Comparison of ENCODE assay signal across 13 cellular contexts in genomic region chr1:101027194-101027772, GRCh38. TPM values are rescaled to one million over a fixed set of nuclear protein-coding genes. Genes with fewer than 3 reads are reported as not detected.
DNase-seq lines count a peak whose midpoint lies in the region; ATAC-seq and TF ChIP-seq lines count a peak whose summit lies in the region.
"Had no signal": no experiment of that assay in that cellular context is flagged by ENCODE, and none has a peak within 500 bp of the region (broad histone marks: within the 10 kb centered on the region; RNA-seq: fewer than 3 reads in every experiment).

No MANE protein-coding gene starts in this region.

- TF ChIP-seq RAD21 in SK-N-SH (IDR thresholded peaks at IDR 0.05; ENCODE audit: low read length) = no peak

- no peak for DNase-seq in CD4-positive, alpha-beta T cell
- no peak for DNase-seq in activated CD8-positive, alpha-beta T cell treated with anti-CD3 and anti-CD28 coated beads for 36 hours
- DNase-seq in mesothelial cell of epicardium (ENCODE audit: low spot score in 2 of 2, unreplicated experiment in 2 of 2) = no peak
- no peak for DNase-seq in NCI-H1105 treated with DMSO at 0.1 percent for 48 hours (lab: John Stamatoyannopoulos, UW)
- no peak for DNase-seq in DMS153 (lab: John Stamatoyannopoulos, UW)
- DNase-seq in C1 segment of cervical spinal cord (lab: John Stamatoyannopoulos, UW) = no peak
- no peak for DNase-seq in SK-N-SH
- DNase-seq: activated CD4-positive, CD25-positive, alpha-beta regulatory T cell; gastrocnemius medialis; left lung; ovary; SHP77 had no signal

- CTCF ChIA-PET in CD4-positive, alpha-beta T cell (lab: Charles Lee) = interaction anchor here (1.4 to 1.7 kb wide), 2 partner anchors 261 kb away, joined by 3 to 4 read pairs; no protein-coding TSS in a partner anchor
- CTCF ChIA-PET in activated CD8-positive, alpha-beta T cell treated with anti-CD3 and anti-CD28 coated beads for 36 hours (lab: Charles Lee) = interaction anchor here (0.9 to 3.1 kb wide), 5 partner anchors 14 to 261 kb away, joined by 3 to 9 read pairs (median 3); no protein-coding TSS in a partner anchor
- CTCF ChIA-PET in SK-N-SH (lab: Yijun Ruan, JAX) = no interaction called here

- ATAC-seq in CD4-positive, alpha-beta T cell (ENCODE audit: poor library complexity) = no peak
- peak; percentile 24 for ATAC-seq in GM19395 (IDR thresholded peaks at IDR 0.05; ENCODE audit: unreplicated experiment)
- ATAC-seq in activated CD8-positive, alpha-beta T cell treated with anti-CD3 and anti-CD28 coated beads for 36 hours = no peak
- ATAC-seq: gastrocnemius medialis, left lung had no signal

- H3K4me3 ChIP-seq in SK-N-SH (ENCODE audit: low read depth in 2 of 2, low read length in 1 of 2) = no peak overlapping the region
- H3K4me3 ChIP-seq: ovary had no signal

- peaks cover 4 to 6% of the 10 kb centered on the region in 2 experiments; a peak in 2 of 4 replicates for H3K4me1 ChIP-seq in SK-N-SH (ENCODE audit: control insufficient read depth in 1 of 2, insufficient read depth in 2 of 2, low read depth in 1 of 2, low read length in 1 of 2)

- H3K4me3 Mint-ChIP-seq in CD4-positive, alpha-beta T cell = peak overlapping the region; percentile 50
- H3K4me3 Mint-ChIP-seq in activated CD8-positive, alpha-beta T cell treated with anti-CD3 and anti-CD28 coated beads for 36 hours = peak overlapping the region; percentile 99
- peak overlapping the region; percentile 2 for H3K4me3 Mint-ChIP-seq in mesothelial cell of epicardium

- POLR2A ChIA-PET in CD4-positive, alpha-beta T cell (lab: Charles Lee) = interaction anchor here (0.8 to 2.5 kb wide), 3 partner anchors 14 to 209 kb away, joined by 3 to 8 read pairs (median 3); no protein-coding TSS in a partner anchor
- POLR2A ChIA-PET in activated CD8-positive, alpha-beta T cell treated with anti-CD3 and anti-CD28 coated beads for 36 hours (lab: Charles Lee) = interaction anchor here (0.8 to 1.3 kb wide), 3 partner anchors 25 to 259 kb away, joined by 3 to 4 read pairs (median 3); no protein-coding TSS in a partner anchor
- POLR2A ChIA-PET in SK-N-SH (lab: Yijun Ruan, JAX) = no interaction called here

- H3K4me2 ChIP-seq in SK-N-SH = no peak overlapping the region

- no peaks in the 10 kb centered on the region for H4K20me1 ChIP-seq in SK-N-SH (ENCODE audit: insufficient read depth)

- 96% methylated on average over 6 of the region's 6 CpGs for WGBS in SK-N-SH (ENCODE audit: low lambda C conversion rate)

- H3K9me3 ChIP-seq in CD4-positive, alpha-beta T cell (ENCODE audit: control insufficient read depth, low read length) = no peaks in the 10 kb centered on the region
- H3K9me3 ChIP-seq in SK-N-SH = no peaks in the 10 kb centered on the region
- H3K9me3 ChIP-seq: gastrocnemius medialis, left lung, ovary had no signal

- H3K27ac Mint-ChIP-seq in CD4-positive, alpha-beta T cell = peak overlapping the region; percentile 18
- H3K27ac Mint-ChIP-seq in activated CD8-positive, alpha-beta T cell treated with anti-CD3 and anti-CD28 coated beads for 36 hours = peak overlapping the region; percentile 58
- peak overlapping the region; percentile 1 for H3K27ac Mint-ChIP-seq in mesothelial cell of epicardium

- TF ChIP-seq CTCF in CD4-positive, alpha-beta T cell (IDR thresholded peaks at IDR 0.05) = no peak
- TF ChIP-seq CTCF in activated CD8-positive, alpha-beta T cell treated with anti-CD3 and anti-CD28 coated beads for 36 hours (IDR thresholded peaks at IDR 0.05) = no peak
- TF ChIP-seq CTCF in mesothelial cell of epicardium (IDR thresholded peaks at IDR 0.05; ENCODE audit: unreplicated experiment) (no peak), SK-N-SH (IDR thresholded peaks at IDR 0.05) (no peak)

- H3K36me3 ChIP-seq in SK-N-SH (replicated peaks in 1 of 2; ENCODE audit: control insufficient read depth in 1 of 2, insufficient read depth in 2 of 2, low read length in 1 of 2) = peaks cover 0 to 10% of the 10 kb centered on the region in 2 experiments
- H3K36me3 ChIP-seq: gastrocnemius medialis, left lung, ovary had no signal

- TF ChIP-seq EP300 in SK-N-SH (IDR thresholded peaks at IDR 0.05; ENCODE audit: borderline replicate concordance in 1 of 2, low read depth in 1 of 2, low read length in 1 of 2) = no peak

- no peaks in the 10 kb centered on the region for H3K9me3 Mint-ChIP-seq in CD4-positive, alpha-beta T cell
- peaks cover 3% of the 10 kb centered on the region for H3K9me3 Mint-ChIP-seq in activated CD8-positive, alpha-beta T cell treated with anti-CD3 and anti-CD28 coated beads for 36 hours
- H3K9me3 Mint-ChIP-seq in mesothelial cell of epicardium = no peaks in the 10 kb centered on the region

- H3K9ac ChIP-seq in SK-N-SH = no peak overlapping the region

- H2AFZ ChIP-seq in SK-N-SH (ENCODE audit: low read depth) = no peak overlapping the region

- intact Hi-C loops in CD4-positive, alpha-beta T cell (cut with DNase I, micrococcal nuclease) = loop anchor here (2.0 to 5.0 kb wide), 7 partner anchors 50 to 260 kb away; partner anchors contain the start of gene S1PR1 (in 1 of the 2)
- intact Hi-C loops in activated CD8-positive, alpha-beta T cell treated with anti-CD3 and anti-CD28 coated beads for 36 hours (cut with micrococcal nuclease) = loop anchor here (5.0 to 10.0 kb wide), 4 partner anchors 45 to 215 kb away; no protein-coding TSS in a partner anchor

- no peaks in the 10 kb centered on the region for H3K27me3 Mint-ChIP-seq in CD4-positive, alpha-beta T cell
- H3K27me3 Mint-ChIP-seq in activated CD8-positive, alpha-beta T cell treated with anti-CD3 and anti-CD28 coated beads for 36 hours = no peaks in the 10 kb centered on the region
- H3K27me3 Mint-ChIP-seq in mesothelial cell of epicardium (ENCODE audit: low read depth) = no peaks in the 10 kb centered on the region

- no peak overlapping the region for H3K27ac ChIP-seq in CD4-positive, alpha-beta T cell (ENCODE audit: low read depth, low read length)
- H3K27ac ChIP-seq in SK-N-SH (ENCODE audit: low read depth in 2 of 2, low read length in 1 of 2) = no peak overlapping the region
- H3K27ac ChIP-seq: ovary had no signal

- no peaks in the 10 kb centered on the region for H3K9me2 ChIP-seq in SK-N-SH

- H3K36me3 Mint-ChIP-seq in CD4-positive, alpha-beta T cell (ENCODE audit: low read depth) = peaks cover 68% of the 10 kb centered on the region
- H3K36me3 Mint-ChIP-seq in activated CD8-positive, alpha-beta T cell treated with anti-CD3 and anti-CD28 coated beads for 36 hours (ENCODE audit: low read depth) = peaks cover 72% of the 10 kb centered on the region
- H3K36me3 Mint-ChIP-seq in mesothelial cell of epicardium = peaks cover 3% of the 10 kb centered on the region

- H3F3A ChIP-seq in SK-N-SH (replicated peaks; ENCODE audit: insufficient read depth) = no peaks in the 10 kb centered on the region

- no peaks in the 10 kb centered on the region for H3K27me3 ChIP-seq in CD4-positive, alpha-beta T cell (ENCODE audit: control insufficient read depth, insufficient read depth, low read length)
- no peaks in the 10 kb centered on the region for H3K27me3 ChIP-seq in SK-N-SH (ENCODE audit: insufficient read depth)
- H3K27me3 ChIP-seq: gastrocnemius medialis, left lung, ovary had no signal

- H3K79me2 ChIP-seq in SK-N-SH (ENCODE audit: insufficient read depth) = peaks cover 41% of the 10 kb centered on the region

- peaks cover 90% of the 10 kb centered on the region for H3K4me1 Mint-ChIP-seq in CD4-positive, alpha-beta T cell (ENCODE audit: low read depth)
- H3K4me1 Mint-ChIP-seq in activated CD8-positive, alpha-beta T cell treated with anti-CD3 and anti-CD28 coated beads for 36 hours (ENCODE audit: low read depth) = peaks cover 59% of the 10 kb centered on the region
- H3K4me1 Mint-ChIP-seq in mesothelial cell of epicardium = peaks cover 40% of the 10 kb centered on the region

TF ChIP-seq in SK-N-SH, 30 proteins besides CTCF, POLR2A, EP300 and RAD21:
- TF ChIP-seq MXI1 (IDR thresholded peaks at IDR 0.05; ENCODE audit: low read depth, low read length) = no peak
- TF ChIP-seq IRF3 (IDR thresholded peaks at IDR 0.05; ENCODE audit: low read depth, low read length) = no peak
- TF ChIP-seq TAF1 (IDR thresholded peaks at IDR 0.05; ENCODE audit: borderline replicate concordance, low read depth, low read length) = no peak
- TF ChIP-seq TCF12 (IDR thresholded peaks at IDR 0.05) = no peak
- TF ChIP-seq FOXM1 (IDR thresholded peaks at IDR 0.05; ENCODE audit: low read depth) = no peak

RNA-seq across cellular contexts. Expression of gene DPH5, which starts 1.7 kb away (rescaled TPM):
- 10 to 100 TPM; 31.3 to 35.4 TPM for total RNA-seq in CD4-positive, alpha-beta T cell
- total RNA-seq in activated CD8-positive, alpha-beta T cell treated with anti-CD3 and anti-CD28 coated beads for 36 hours = 10 to 100 TPM; 77.3 to 77.4 TPM
- 58.6 to 65.5 TPM (median 61.7 TPM) in 3 replicates for total RNA-seq in mesothelial cell of epicardium
- polyA plus RNA-seq in SK-N-SH (2012; rRNA removed) = 36.6 and 50.2 TPM in 2 replicates
- polyA plus RNA-seq in SK-N-SH (2012; cell fraction: cytosol; rRNA removed) = 59.0 and 66.6 TPM in 2 replicates
- 19.0 and 31.1 TPM in 2 replicates for polyA plus RNA-seq in SK-N-SH (2012; cell fraction: nucleus; rRNA removed)

Comparison
In these comparisons a context has a peak if more than half of its experiments do, and no peak if none do; other contexts are left out.
1. H3K27ac Mint-ChIP-seq: peak in every context shown above with its lines; median percentile 58 in activated CD8-positive, alpha-beta T cell treated with anti-CD3 and anti-CD28 coated beads for 36 hours; 18 in CD4-positive, alpha-beta T cell; 1 in mesothelial cell of epicardium.
2. H3K4me3 Mint-ChIP-seq: peak in every context shown above with its lines; median percentile 99 in activated CD8-positive, alpha-beta T cell treated with anti-CD3 and anti-CD28 coated beads for 36 hours; 50 in CD4-positive, alpha-beta T cell; 2 in mesothelial cell of epicardium.